Comparison of ENCODE assay signal across 21 cellular contexts in the genomic region with DNA sequence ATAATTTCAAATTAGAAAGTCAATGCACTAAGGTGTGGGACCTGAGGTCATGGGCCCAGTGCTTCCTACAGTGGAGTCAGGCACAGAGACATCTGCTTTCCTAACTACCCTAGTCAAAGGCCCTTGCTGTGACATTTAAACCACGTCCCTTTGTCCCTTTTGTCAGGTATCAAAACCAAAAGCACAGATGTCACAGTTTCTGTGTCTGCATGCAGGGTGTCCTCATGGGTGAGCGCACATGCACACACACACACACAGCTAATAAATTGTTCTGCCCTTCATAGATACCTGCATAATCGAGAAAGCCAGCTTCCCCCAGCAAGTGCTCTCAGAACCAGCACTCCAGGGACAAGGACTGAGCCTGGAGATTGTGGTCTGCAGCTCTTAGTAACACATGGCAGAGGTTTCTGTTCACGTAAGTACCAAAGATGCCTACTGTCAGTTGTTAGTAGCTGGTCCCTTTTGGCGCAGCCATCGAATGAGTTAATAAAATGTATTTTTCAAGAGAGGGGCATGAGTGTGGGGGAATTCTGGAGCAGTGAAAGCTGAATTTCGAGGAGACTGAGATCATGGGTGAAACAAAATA. TPM values are rescaled to one million over a fixed set of nuclear protein-coding genes. Genes with fewer than 3 reads are reported as not detected.
DNase-seq lines count a peak whose midpoint lies in the region; ATAC-seq and TF ChIP-seq lines count a peak whose summit lies in the region.
"Had no signal": no experiment of that assay in that cellular context is flagged by ENCODE, and none has a peak within 500 bp of the region (broad histone marks: within the 10 kb centered on the region; RNA-seq: fewer than 3 reads in every experiment).

No MANE protein-coding gene starts in this region.

- H3K18ac ChIP-seq in neuronal stem cell (ENCODE audit: low read length), result no peak overlapping the region

- no peak overlapping the region for H2BK120ac ChIP-seq in neuronal stem cell (ENCODE audit: low read depth, low read length)

- H2AFZ ChIP-seq in neuronal stem cell (ENCODE audit: low read length), result no peak overlapping the region

- no peak overlapping the region for H3K4ac ChIP-seq in neuronal stem cell (ENCODE audit: low read length)

- H3K4me1 ChIP-seq in neuronal stem cell (ENCODE audit: control insufficient read depth in 2 of 2, insufficient read depth in 1 of 2, low read depth in 1 of 2, low read length in 2 of 2), result peaks cover 0 to 32% of the 10 kb centered on the region in 2 donors
- H3K4me1 ChIP-seq: uterus had no signal

- no peak overlapping the region for H3K4me2 ChIP-seq in neuronal stem cell (ENCODE audit: insufficient read depth, low read length, poor library complexity, severe bottlenecking)

- H3K4me3 ChIP-seq in neuronal stem cell (ENCODE audit: low read length in 2 of 2) (no peak overlapping the region), H7 (ENCODE audit: insufficient read depth, low read depth, low read length) (no peak overlapping the region)
- H3K4me3 ChIP-seq: uterus had no signal

- H3K27me3 ChIP-seq in neuronal stem cell (ENCODE audit: control insufficient read depth in 3 of 3, insufficient read depth in 3 of 3, low read depth in 1 of 3, low read length in 3 of 3) (no peaks in the 10 kb centered on the region), H7 (ENCODE audit: control insufficient read depth, insufficient read depth, low read length) (no peaks in the 10 kb centered on the region; the same call in 1 of the 2 replicates)
- H3K27me3 ChIP-seq: uterus had no signal

- WGBS in neuronal stem cell (ENCODE audit: extremely low coverage in 2 of 2, insufficient read length in 2 of 2, insufficient replicate concordance in 1 of 2), 2 donors, result no CpG with 5 or more reads among the region's 7 CpGs

- no peak overlapping the region for H3K9ac ChIP-seq in neuronal stem cell (ENCODE audit: low read depth, low read length, poor library complexity)

- H3K14ac ChIP-seq in neuronal stem cell (ENCODE audit: low read length), result no peak overlapping the region

- no peaks in the 10 kb centered on the region for H3K79me1 ChIP-seq in neuronal stem cell (ENCODE audit: low read depth, low read length)

- ATAC-seq in HG03159 (IDR thresholded peaks at IDR 0.05; ENCODE audit: unreplicated experiment), result peak; percentile 67
- ATAC-seq: naive thymus-derived CD8-positive, alpha-beta T cell had no signal

- H4K8ac ChIP-seq in neuronal stem cell (ENCODE audit: low read depth, low read length), result no peak overlapping the region

- TF ChIP-seq CTCF in GM20000 (IDR thresholded peaks at IDR 0.05; ENCODE audit: extremely low read depth, missing control alignments), result no peak

- DNase-seq in NCI-H82 (lab: John Stamatoyannopoulos, UW), result peak; percentile 42
- no peak for DNase-seq in NCI-H82 treated with DMSO at 0.1 percent for 48 hours (lab: John Stamatoyannopoulos, UW; ENCODE audit: unreplicated experiment)
- DNase-seq in GM20000 (ENCODE audit: low spot score), result peak; percentile 17
- no peak for DNase-seq in neuronal stem cell (ENCODE audit: low spot score)
- DNase-seq in amygdala (lab: John Stamatoyannopoulos, UW), result no peak
- DNase-seq in KG1 (lab: John Stamatoyannopoulos, UW), result no peak
- no peak for DNase-seq in H7
- DNase-seq: activated CD4-positive, alpha-beta T cell treated with anti-CD3 and anti-CD28 coated beads, Interleukin-2, amount 50 U/mL, for 1 hour; activated CD8-positive, alpha-beta memory T cell treated with anti-CD3 and anti-CD28 coated beads, Interleukin-2, amount 50 U/mL, for 48 hours; activated effector memory CD4-positive, alpha-beta T cell treated with anti-CD3 and anti-CD28 coated beads, Interleukin-2, amount 50 U/mL, for 16 hours; caudate nucleus; DND-41; erythroblast; HCEC 1CT; mesenchymal stem cell; naive thymus-derived CD8-positive, alpha-beta T cell; stimulated activated CD4-positive, alpha-beta T cell treated with anti-CD3 and anti-CD28 coated beads, Interleukin-2, amount 100 ng/mL, for 48 hours; uterus had no signal

- no peak overlapping the region for H2AK5ac ChIP-seq in neuronal stem cell (ENCODE audit: low read depth, low read length)

- H2BK5ac ChIP-seq in neuronal stem cell (ENCODE audit: low read length), result no peak overlapping the region

- H3K23ac ChIP-seq in neuronal stem cell (ENCODE audit: low read depth, low read length, poor library complexity), result no peak overlapping the region

- no peaks in the 10 kb centered on the region for H3K9me3 ChIP-seq in neuronal stem cell (replicated peaks in 1 of 2; ENCODE audit: control insufficient read depth in 2 of 2, insufficient read depth in 1 of 2, low read depth in 1 of 2, low read length in 2 of 2)
- H3K9me3 ChIP-seq: uterus had no signal

- peak overlapping the region; percentile 2 for H3K27ac ChIP-seq in neuronal stem cell (replicated peaks; ENCODE audit: low read length)
- H3K27ac ChIP-seq: RWPE1, uterus had no signal

- H4K91ac ChIP-seq in neuronal stem cell (ENCODE audit: low read depth, low read length, poor library complexity), result no peak overlapping the region

- no peak overlapping the region for H2BK15ac ChIP-seq in neuronal stem cell (ENCODE audit: low read length)

- H3K36me3 ChIP-seq in neuronal stem cell (replicated peaks in 1 of 2; ENCODE audit: control insufficient read depth in 2 of 2, insufficient read depth in 2 of 2, low read length in 2 of 2) (no peaks in the 10 kb centered on the region), H7 (replicated peaks; ENCODE audit: control insufficient read depth, insufficient read depth, low read length) (no peaks in the 10 kb centered on the region)
- H3K36me3 ChIP-seq: uterus had no signal

- H2BK12ac ChIP-seq in neuronal stem cell (ENCODE audit: low read length), result no peak overlapping the region

RNA-seq across cellular contexts. Expression of a gene that starts 25.7 kb away (rescaled TPM):
- not detected for polyA plus RNA-seq in neuronal stem cell (2013, experiment 1 of 2)
- not detected for polyA plus RNA-seq in neuronal stem cell (2013, experiment 2 of 2)
- not detected in 2 replicates for total RNA-seq in H7 (2014; rRNA removed; shearing (Covaris generic))
- total RNA-seq: MCF 10A; naive thymus-derived CD8-positive, alpha-beta T cell had no signal
- polyA plus RNA-seq: naive thymus-derived CD8-positive, alpha-beta T cell had no signal

Comparison
In these comparisons a context has a peak if more than half of its experiments do, and no peak if none do; other contexts are left out.
1. DNase-seq: peak in NCI-H82 (single experiment) and GM20000 (single experiment); none in NCI-H82 treated with DMSO at 0.1 percent for 48 hours (single experiment), neuronal stem cell (single experiment), amygdala (0 of 56), KG1 (single experiment) and H7 (single experiment).